ENCODE assay signal across 9 cellular contexts in the genomic region with DNA sequence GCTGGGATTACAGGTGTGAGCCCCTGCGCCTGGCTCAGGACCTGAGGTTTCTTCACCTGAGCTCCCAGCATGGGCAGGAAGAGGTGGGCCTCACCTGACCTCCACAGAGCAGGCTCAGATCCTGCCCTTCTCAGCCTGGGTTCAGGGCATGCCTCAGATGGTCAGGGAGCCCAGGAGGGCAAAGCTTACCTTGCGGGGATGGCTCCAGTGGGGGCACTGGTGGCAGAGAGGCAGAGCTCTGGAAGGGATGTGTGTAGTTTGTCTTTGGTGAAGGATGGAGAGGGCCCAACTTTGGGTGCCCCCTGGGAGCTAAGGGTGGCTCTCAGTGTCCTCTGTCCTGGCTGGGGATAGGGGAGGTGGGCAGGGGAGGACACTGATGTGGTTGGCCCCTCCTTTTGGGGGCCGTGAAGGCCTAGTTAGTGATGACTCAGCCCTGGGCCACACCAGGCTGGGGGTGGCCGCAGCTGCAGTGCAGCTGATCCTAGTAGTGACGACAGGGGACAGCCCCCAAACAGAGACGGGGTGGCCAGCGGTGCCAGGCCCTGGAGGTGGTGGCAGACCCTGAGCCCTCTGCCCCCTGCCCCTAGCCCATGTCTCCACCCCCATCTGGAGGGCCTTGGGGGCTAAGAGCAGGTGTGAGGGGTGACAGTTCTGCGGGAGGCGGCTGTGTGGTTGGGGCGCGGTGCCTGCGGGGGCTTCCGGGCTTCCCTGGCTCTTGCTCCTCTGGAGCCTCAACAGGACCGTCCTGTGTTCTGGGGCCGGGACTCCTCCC. TPM values are rescaled to one million over a fixed set of nuclear protein-coding genes. Genes with fewer than 3 reads are reported as not detected.
DNase-seq lines count a peak whose midpoint lies in the region; ATAC-seq and TF ChIP-seq lines count a peak whose summit lies in the region.
"Had no signal": no experiment of that assay in that cellular context is flagged by ENCODE, and none has a peak within 500 bp of the region (broad histone marks: within the 10 kb centered on the region; RNA-seq: fewer than 3 reads in every experiment).

No MANE protein-coding gene starts in this region.

- ATAC-seq in GM19467 (IDR thresholded peaks at IDR 0.05; ENCODE audit: unreplicated experiment), result no peak

- no peaks in the 10 kb centered on the region for H3K27me3 ChIP-seq in BJ (ENCODE audit: control insufficient read depth, insufficient read depth, low read length)

- H3K36me3 ChIP-seq in BJ (ENCODE audit: control insufficient read depth, insufficient read depth, low read length), result peaks cover 27% of the 10 kb centered on the region

- H3K4me3 Mint-ChIP-seq in nephron, result peak overlapping the region in 2 of 3 experiments; percentile 3 to 6
- H3K4me3 Mint-ChIP-seq: activated T-cell treated with anti-CD3 and anti-CD28 coated beads, Interleukin-2, amount 50 U/mL, for 72 hours had no signal

- H3K4me3 ChIP-seq in BJ (ENCODE audit: low read depth, low read length) (peak overlapping the region; percentile 47), coronary artery (peak overlapping the region; percentile 70)

- peaks cover 3% of the 10 kb centered on the region for H3K27me3 Mint-ChIP-seq in nephron (ENCODE audit: low read depth)

- DNase-seq in BJ (ENCODE audit: low read depth) (no peak), coronary artery (ENCODE audit: low spot score) (no peak), RKO (ENCODE audit: low spot score) (no peak), NCI-H2029 treated with DMSO at 0.1 percent for 48 hours (lab: John Stamatoyannopoulos, UW) (no peak)
- DNase-seq: activated T-cell treated with anti-CD3 and anti-CD28 coated beads, Interleukin-2, amount 50 U/mL, for 72 hours; DMS 273 treated with DMSO at 0.1 percent for 48 hours; NCI-H510A had no signal

- H3K27ac Mint-ChIP-seq in nephron, result peak overlapping the region; percentile 80 to 90 (median 81)
- H3K27ac Mint-ChIP-seq: activated T-cell treated with anti-CD3 and anti-CD28 coated beads, Interleukin-2, amount 50 U/mL, for 72 hours had no signal

- peaks cover 19% of the 10 kb centered on the region for H3K4me1 Mint-ChIP-seq in nephron

- peak overlapping the region; percentile 87 to 97 for H3K27ac ChIP-seq in coronary artery

- CTCF ChIA-PET in BJ (lab: Yijun Ruan, JAX), result interaction anchor here (1.1 to 2.3 kb wide), 3 partner anchors 9 to 108 kb away, joined by 4 to 7 read pairs (median 5); no protein-coding TSS in a partner anchor

- TF ChIP-seq CTCF in BJ (IDR thresholded peaks at IDR 0.05; ENCODE audit: insufficient read depth, low read depth, low read length) (no peak), coronary artery (IDR thresholded peaks at IDR 0.05) (no peak), nephron (IDR thresholded peaks at IDR 0.05; ENCODE audit: unreplicated experiment in 3 of 3) (no peak)

- peaks cover 4% of the 10 kb centered on the region for H3K36me3 Mint-ChIP-seq in nephron (ENCODE audit: low read depth)

- POLR2A ChIA-PET in BJ (lab: Charles Lee), result interaction anchor here (0.6 to 1.1 kb wide), 2 partner anchors 15 to 123 kb away, joined by 3 to 4 read pairs; a partner anchor contains a TSS

- H3K9me3 Mint-ChIP-seq in nephron, result no peaks in the 10 kb centered on the region
- H3K9me3 Mint-ChIP-seq: activated T-cell treated with anti-CD3 and anti-CD28 coated beads, Interleukin-2, amount 50 U/mL, for 72 hours had no signal

RNA-seq across cellular contexts. Expression of a gene that starts 5.8 kb away (rescaled TPM):
- 62.1 and 107 TPM in 2 replicates for polyA plus RNA-seq in BJ (2011; rRNA removed)
- polyA minus RNA-seq in BJ (2011; rRNA and poly(A)+ RNA removed), result 25.1 and 26.2 TPM in 2 replicates

RNA-seq across cellular contexts. Expression of a gene that starts 12.9 kb away (rescaled TPM):
- 0.26 and 0.33 TPM in 2 replicates for polyA plus RNA-seq in BJ (2011; rRNA removed)
- not detected in 2 replicates for polyA minus RNA-seq in BJ (2011; rRNA and poly(A)+ RNA removed)

RNA-seq across cellular contexts. Expression of a gene that starts 15.2 kb away (rescaled TPM):
- 14.6 and 21.0 TPM in 2 replicates for polyA plus RNA-seq in BJ (2011; rRNA removed)
- 3.5 and 10.6 TPM in 2 replicates for polyA minus RNA-seq in BJ (2011; rRNA and poly(A)+ RNA removed)

RNA-seq across cellular contexts. Expression of a gene that starts 15.3 kb away (rescaled TPM):
- 30.5 and 66.3 TPM in 2 replicates for polyA plus RNA-seq in BJ (2011; rRNA removed)
- 67.8 and 87.9 TPM in 2 replicates for polyA minus RNA-seq in BJ (2011; rRNA and poly(A)+ RNA removed)

RNA-seq across cellular contexts. Expression of a gene that starts 22.9 kb away (rescaled TPM):
- polyA plus RNA-seq in BJ (2011; rRNA removed), result 14.4 and 23.0 TPM in 2 replicates
- 11.2 and 14.8 TPM in 2 replicates for polyA minus RNA-seq in BJ (2011; rRNA and poly(A)+ RNA removed)
